In the genomic region with DNA sequence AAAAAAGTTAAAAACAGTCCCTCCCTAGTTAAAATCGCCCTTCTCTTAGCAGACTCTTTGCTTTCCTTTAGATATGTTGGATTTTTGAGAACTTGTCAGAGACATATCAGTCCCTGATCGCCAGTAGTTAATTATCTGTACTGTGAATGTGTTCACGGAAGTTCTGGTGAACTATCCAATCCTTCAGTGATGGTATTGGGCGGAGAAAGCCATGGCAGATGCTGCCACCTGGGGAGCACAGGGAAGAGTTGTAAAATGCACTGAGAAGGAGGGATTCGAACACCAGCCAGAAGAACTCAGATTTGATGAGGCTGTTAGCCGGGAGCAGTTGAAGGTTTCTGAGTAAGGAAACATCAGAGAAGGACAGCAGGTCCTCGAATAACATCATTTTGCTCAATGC, we compare ENCODE assay signal across 16 cellular contexts. TPM values are rescaled to one million over a fixed set of nuclear protein-coding genes. Genes with fewer than 3 reads are reported as not detected.
A peak's percentile ranks its signal among the peaks of the same experiment; 100 is the strongest.
DNase-seq lines count a peak whose midpoint lies in the region; ATAC-seq, FAIRE-seq and TF ChIP-seq lines count a peak whose summit lies in the region.
"Had no signal": no experiment of that assay in that cellular context is flagged by ENCODE, and none has a peak within 500 bp of the region (broad histone marks: within the 10 kb centered on the region; RNA-seq: fewer than 3 reads in every experiment).

No MANE protein-coding gene starts in this region.

- BruUV-seq in PC-3 (replicated peaks; lab: Mats Ljungman, UMichigan) (no TSS peak), K562 (replicated peaks; lab: Mats Ljungman, UMichigan) (no TSS peak)

- H3K9me2 ChIP-seq in GM23338 (ENCODE audit: insufficient read depth): no peaks in the 10 kb centered on the region
- H3K9me2 ChIP-seq in PC-3 (replicated peaks; ENCODE audit: low read length): no peaks in the 10 kb centered on the region

- CTCF ChIA-PET in PC-3 (lab: Charles Lee): no interaction called here
- CTCF ChIA-PET in K562 (lab: Yijun Ruan, JAX; ENCODE audit: low intra/inter-chr PET ratio): no interaction called here
- CTCF ChIA-PET in activated naive CD4-positive, alpha-beta T cell treated with anti-CD3 and anti-CD28 coated beads for 36 hours (lab: Charles Lee): no interaction called here

- H3K9me3 ChIP-seq in PC-3 (ENCODE audit: low read length): no peaks in the 10 kb centered on the region
- H3K9me3 ChIP-seq in K562 (replicated peaks; ENCODE audit: control insufficient read depth, insufficient read depth, low read depth, low read length): 0 out of 2 replicates have a peak, but pooled peaks cover 3% of the 10 kb centered on the region
- no peaks in the 10 kb centered on the region for H3K9me3 ChIP-seq in neutrophil
- no peaks in the 10 kb centered on the region for H3K9me3 ChIP-seq in ascending aorta
- H3K9me3 ChIP-seq: HAP-1 had no signal

- DNase-seq in GM23338 (ENCODE audit: low spot score) (no peak), PC-3 (no peak), K562 (ENCODE audit: extremely low read depth in 1 of 4, low spot score in 3 of 4) (peak in 2 of 4 experiments; percentile 33 to 64), ACHN (no peak), ascending aorta (ENCODE audit: low spot score in 2 of 2) (no peak)
- no peak for DNase-seq in activated naive CD4-positive, alpha-beta T cell treated with anti-CD3 and anti-CD28 coated beads for 36 hours
- DNase-seq: CD4-positive, alpha-beta memory T cell; NCI-H1048; NCI-H1694; NCI-H2107; NCI-H345; SW 1271 had no signal

- intact Hi-C loops in PC-3 (cut with micrococcal nuclease): no loop called here
- intact Hi-C loops in K562 (cut with micrococcal nuclease): no loop called here
- intact Hi-C loops in activated naive CD4-positive, alpha-beta T cell treated with anti-CD3 and anti-CD28 coated beads for 36 hours (cut with micrococcal nuclease): no loop called here
- intact Hi-C loops in ascending aorta (cut with DNase I): no loop called here

- no peaks in the 10 kb centered on the region for H3K36me3 ChIP-seq in GM23338 (ENCODE audit: insufficient read depth)
- no peaks in the 10 kb centered on the region for H3K36me3 ChIP-seq in PC-3 (ENCODE audit: low read depth, low read length)
- H3K36me3 ChIP-seq in K562 (ENCODE audit: control insufficient read depth, insufficient read depth, low read length): no peaks in the 10 kb centered on the region
- no peaks in the 10 kb centered on the region for H3K36me3 ChIP-seq in neutrophil
- no peaks in the 10 kb centered on the region for H3K36me3 ChIP-seq in ascending aorta
- H3K36me3 ChIP-seq: HAP-1 had no signal

- FAIRE-seq in K562 (lab: Jason Lieb, UNC): no peak

- ATAC-seq in GM23338 (no peak), PC-3 (no peak), K562 (peak; percentile 14), GM19324 (IDR thresholded peaks at IDR 0.05; ENCODE audit: low FRiP score, unreplicated experiment) (no peak)

- H3K4me3 ChIP-seq in GM23338 (no peak overlapping the region), PC-3 (ENCODE audit: low read length) (no peak overlapping the region), K562 (no peak overlapping the region), neutrophil (ENCODE audit: low read depth in 1 of 2, low read length in 1 of 2) (no peak overlapping the region), ascending aorta (no peak overlapping the region)
- H3K4me3 ChIP-seq: HAP-1 had no signal

- H3K9ac ChIP-seq in PC-3 (ENCODE audit: low read length) (no peak overlapping the region), K562 (ENCODE audit: insufficient read depth in 1 of 2, low read depth in 2 of 2, low read length in 2 of 2) (peak overlapping the region; percentile 42 to 78; a peak in 3 of 4 replicates)

- H3F3A ChIP-seq in GM23338 (replicated peaks; ENCODE audit: low read depth) (no peaks in the 10 kb centered on the region), PC-3 (ENCODE audit: low read length, unreplicated experiment) (no peaks in the 10 kb centered on the region)

- 20% methylated on average over 7 of the region's 7 CpGs for WGBS in K562 (ENCODE audit: insufficient coverage, low coverage, missing lambda C conversion rate)

- H3K9me1 ChIP-seq in K562 (ENCODE audit: control insufficient read depth, insufficient read depth, low read length): no peaks in the 10 kb centered on the region

- H4K20me1 ChIP-seq in GM23338 (replicated peaks; ENCODE audit: insufficient read depth) (no peaks in the 10 kb centered on the region), PC-3 (ENCODE audit: low read length) (no peaks in the 10 kb centered on the region), K562 (replicated peaks; ENCODE audit: control insufficient read depth, insufficient read depth, low read length) (no peaks in the 10 kb centered on the region)

- H2AFZ ChIP-seq in GM23338 (no peak overlapping the region), PC-3 (ENCODE audit: low read length) (no peak overlapping the region), K562 (ENCODE audit: low read depth, low read length) (peak overlapping the region; percentile 93)

- H3K4me3 Mint-ChIP-seq in GM23338: no peak overlapping the region
- no peak overlapping the region for H3K4me3 Mint-ChIP-seq in activated naive CD4-positive, alpha-beta T cell treated with anti-CD3 and anti-CD28 coated beads for 36 hours
- H3K4me3 Mint-ChIP-seq: B cell; CD4-positive, alpha-beta memory T cell had no signal

- peak; percentile 34 to 41; a peak in 3 of 4 replicates for TF ChIP-seq RAD21 in K562 (CRISPR knock-in tag; conservative IDR thresholded peaks at IDR 0.05 in 1 of 2, IDR thresholded peaks at IDR 0.05 in 1 of 2)

- TF ChIP-seq POLR2A in K562 (conservative IDR thresholded peaks at IDR 0.05): no peak

- peaks cover 2% of the 10 kb centered on the region for H3K27me3 Mint-ChIP-seq in GM23338 (ENCODE audit: insufficient read depth, low read depth, poor library complexity)
- H3K27me3 Mint-ChIP-seq in activated naive CD4-positive, alpha-beta T cell treated with anti-CD3 and anti-CD28 coated beads for 36 hours (ENCODE audit: low read depth): no peaks in the 10 kb centered on the region
- H3K27me3 Mint-ChIP-seq: B cell; CD4-positive, alpha-beta memory T cell had no signal

- no peaks in the 10 kb centered on the region for H3K36me3 Mint-ChIP-seq in GM23338 (ENCODE audit: low read depth)
- H3K36me3 Mint-ChIP-seq in activated naive CD4-positive, alpha-beta T cell treated with anti-CD3 and anti-CD28 coated beads for 36 hours (ENCODE audit: low read depth): no peaks in the 10 kb centered on the region

- no peak for TF ChIP-seq EP300 in K562 (IDR thresholded peaks at IDR 0.05; ENCODE audit: low read length)

- in situ Hi-C loops in K562 (cut with MboI): no loop called here
- in situ Hi-C loops in ACHN (cut with HindIII; ENCODE audit: low pct_ligation_motif_present, low pct_unique_long_range_greater_than_20kb, low sequenced_read_pairs): no loop called here

- H3K27ac ChIP-seq in GM23338 (ENCODE audit: low read depth) (0 out of 2 replicates have a peak overlapping the region, but pooled peaks have one; percentile 10), PC-3 (ENCODE audit: low read length) (no peak overlapping the region), K562 (ENCODE audit: extremely low read depth, low read depth, low read length) (peak overlapping the region; percentile 92), neutrophil (peak overlapping the region; percentile 37), ascending aorta (no peak overlapping the region)

- H3K4me1 ChIP-seq in GM23338 (ENCODE audit: insufficient read depth) (no peaks in the 10 kb centered on the region), PC-3 (ENCODE audit: insufficient read depth, low read length) (peaks cover 20% of the 10 kb centered on the region), K562 (replicated peaks in 1 of 2; ENCODE audit: control insufficient read depth in 2 of 2, insufficient read depth in 2 of 2, low read length in 2 of 2) (peaks cover 24 to 39% of the 10 kb centered on the region in 2 experiments), neutrophil (ENCODE audit: control insufficient read depth in 1 of 2, insufficient read depth in 1 of 2, low read depth in 1 of 2, low read length in 1 of 2) (peaks cover 22 to 27% of the 10 kb centered on the region in 2 experiments), ascending aorta (no peaks in the 10 kb centered on the region)
- H3K4me1 ChIP-seq: HAP-1 had no signal

- no peaks in the 10 kb centered on the region; the same call in 2 of the 3 replicates for H3K9me3 Mint-ChIP-seq in GM23338
- H3K9me3 Mint-ChIP-seq in activated naive CD4-positive, alpha-beta T cell treated with anti-CD3 and anti-CD28 coated beads for 36 hours: no peaks in the 10 kb centered on the region
- H3K9me3 Mint-ChIP-seq: CD4-positive, alpha-beta memory T cell had no signal

- no peaks in the 10 kb centered on the region for H3K79me2 ChIP-seq in GM23338 (replicated peaks; ENCODE audit: insufficient read depth)
- H3K79me2 ChIP-seq in PC-3 (ENCODE audit: low read length): no peaks in the 10 kb centered on the region
- H3K79me2 ChIP-seq in K562 (ENCODE audit: control insufficient read depth, insufficient read depth, low read length): no peaks in the 10 kb centered on the region

- no peak overlapping the region for H3K27ac Mint-ChIP-seq in GM23338
- no peak overlapping the region for H3K27ac Mint-ChIP-seq in activated naive CD4-positive, alpha-beta T cell treated with anti-CD3 and anti-CD28 coated beads for 36 hours
- H3K27ac Mint-ChIP-seq: B cell; CD4-positive, alpha-beta memory T cell had no signal

- H3K27me3 ChIP-seq in GM23338 (ENCODE audit: insufficient read depth) (no peaks in the 10 kb centered on the region), PC-3 (ENCODE audit: low read length) (no peaks in the 10 kb centered on the region), K562 (ENCODE audit: control insufficient read depth in 2 of 2, insufficient read depth in 2 of 2, low read length in 2 of 2) (no peaks in the 10 kb centered on the region), neutrophil (no peaks in the 10 kb centered on the region), ascending aorta (no peaks in the 10 kb centered on the region)

- H3K4me1 Mint-ChIP-seq in GM23338: peaks cover 9% of the 10 kb centered on the region
- H3K4me1 Mint-ChIP-seq in activated naive CD4-positive, alpha-beta T cell treated with anti-CD3 and anti-CD28 coated beads for 36 hours (ENCODE audit: low read depth): peaks cover 4% of the 10 kb centered on the region
- H3K4me1 Mint-ChIP-seq: CD4-positive, alpha-beta memory T cell had no signal

- H3K4me2 ChIP-seq in GM23338: no peak overlapping the region
- H3K4me2 ChIP-seq in PC-3 (ENCODE audit: low read length): no peak overlapping the region
- peak overlapping the region; percentile 17 for H3K4me2 ChIP-seq in K562 (ENCODE audit: insufficient read depth, low read length)

- POLR2A ChIA-PET in PC-3 (lab: Charles Lee; ENCODE audit: unreplicated experiment) (interaction anchor here (0.6 kb wide), 1 partner anchor 195 kb away, joined by 3 read pairs; no protein-coding TSS in a partner anchor), K562 (lab: Yijun Ruan, JAX) (no interaction called here)

- TF ChIP-seq CTCF in GM23338 (conservative IDR thresholded peaks at IDR 0.05; ENCODE audit: low read depth in 2 of 2): peak in 1 of 2 experiments; percentile 26; a peak in 1 of 4 replicates
- peak; percentile 15; the same call in 1 of the 2 replicates for TF ChIP-seq CTCF in PC-3 (conservative IDR thresholded peaks at IDR 0.05; ENCODE audit: low read depth, low read length)
- peak; percentile 18 to 48 (median 21); a peak in 1 of 6 replicates for TF ChIP-seq CTCF in K562 (IDR thresholded peaks at IDR 0.05 in 2 of 3, conservative IDR thresholded peaks at IDR 0.05 in 1 of 3; ENCODE audit: insufficient read depth in 2 of 3, low read depth in 1 of 3, low read length in 3 of 3)
- TF ChIP-seq CTCF in neutrophil (IDR thresholded peaks at IDR 0.05): no peak
- no peak for TF ChIP-seq CTCF in ascending aorta (IDR thresholded peaks at IDR 0.05)

RNA-seq across cellular contexts. Expression of a gene that starts 17.5 kb away (rescaled TPM):
- total RNA-seq in GM23338 (2014; rRNA removed; shearing (Covaris generic)): 22.2 and 23.2 TPM in 2 replicates
- polyA plus RNA-seq in GM23338 (2016; fragmentation: Nextera tagmentation; extraction: Ambion mirVana) (10.8 and 13.3 TPM in 2 replicates), K562 (2011; rRNA removed) (25.0 and 37.5 TPM in 2 replicates), K562 (2014; fragmentation: Illumina TruSeq; extraction: Trizol) (28.6 and 31.7 TPM in 2 replicates), K562 (2014; fragmentation: Nextera tagmentation; extraction: Ambion mirVana) (10 to 100 TPM; 11.5 to 14.0 TPM), K562 (2014; rRNA removed) (25.1 and 29.0 TPM in 2 replicates)
- total RNA-seq in PC-3 (2014; rRNA removed) (23.6 and 23.7 TPM in 2 replicates), K562 (2014; rRNA removed) (22.4 and 24.8 TPM in 2 replicates), K562 (2014; rRNA removed; fragmentation: Illumina TruSeq; extraction: Trizol) (47.4 and 55.8 TPM in 2 replicates), K562 (2015; rRNA removed; fragmentation: Illumina TruSeq; extraction: Trizol) (40.5 and 43.1 TPM in 2 replicates), K562 (2021) (25.0 and 26.8 TPM in 2 replicates), ascending aorta (not detected)
- total RNA-seq in K562 (2011; cell fraction: chromatin; rRNA removed; ENCODE audit: low replicate concordance): 13.4 and 90.0 TPM in 2 replicates
- total RNA-seq in K562 (2011; cell fraction: nucleolus; rRNA removed): 7.8 and 12.8 TPM in 2 replicates
- 20.8 TPM in 2 replicates for total RNA-seq in K562 (2011; cell fraction: nucleoplasm; rRNA removed)
- polyA plus RNA-seq in K562 (2011; cell fraction: cytosol; rRNA removed): 3.2 and 7.5 TPM in 2 replicates
- polyA plus RNA-seq in K562 (2011; cell fraction: nucleus; rRNA removed): 9.2 and 10.1 TPM in 2 replicates
- 15.3 and 18.7 TPM in 2 replicates for polyA plus RNA-seq in K562 (2012)
- polyA minus RNA-seq in K562 (2011; rRNA and poly(A)+ RNA removed): 52.8 and 53.0 TPM in 2 replicates
- 14.6 and 20.4 TPM in 2 replicates for polyA minus RNA-seq in K562 (2011; cell fraction: cytosol; rRNA and poly(A)+ RNA removed)
- polyA minus RNA-seq in K562 (2011; cell fraction: nucleus; rRNA and poly(A)+ RNA removed): 10.5 and 17.9 TPM in 2 replicates
- total RNA-seq in activated naive CD4-positive, alpha-beta T cell treated with anti-CD3 and anti-CD28 coated beads for 36 hours: 10 to 100 TPM; 16.4 to 16.9 TPM
- polyA plus RNA-seq: CD4-positive, alpha-beta memory T cell had no signal

RNA-seq across cellular contexts. Expression of a gene that starts 31.6 kb away (rescaled TPM):
- total RNA-seq in GM23338 (2014; rRNA removed; shearing (Covaris generic)): 15.3 and 15.7 TPM in 2 replicates
- polyA plus RNA-seq in GM23338 (2016; fragmentation: Nextera tagmentation; extraction: Ambion mirVana) (12.9 and 14.7 TPM in 2 replicates), K562 (2011; rRNA removed) (19.8 and 23.4 TPM in 2 replicates), K562 (2014; fragmentation: Illumina TruSeq; extraction: Trizol) (21.1 and 30.4 TPM in 2 replicates), K562 (2014; fragmentation: Nextera tagmentation; extraction: Ambion mirVana) (1 to 10 TPM; 8.3 TPM), K562 (2014; rRNA removed) (24.4 and 25.7 TPM in 2 replicates)
- total RNA-seq in PC-3 (2014; rRNA removed) (24.6 and 29.4 TPM in 2 replicates), K562 (2014; rRNA removed) (15.8 and 18.4 TPM in 2 replicates), K562 (2014; rRNA removed; fragmentation: Illumina TruSeq; extraction: Trizol) (21.1 and 23.9 TPM in 2 replicates), K562 (2015; rRNA removed; fragmentation: Illumina TruSeq; extraction: Trizol) (20.0 and 24.1 TPM in 2 replicates), K562 (2021) (17.9 and 19.9 TPM in 2 replicates), ascending aorta (7.6 TPM)
- total RNA-seq in K562 (2011; cell fraction: chromatin; rRNA removed; ENCODE audit: low replicate concordance): 19.4 and 32.1 TPM in 2 replicates
- 8.0 and 8.6 TPM in 2 replicates for total RNA-seq in K562 (2011; cell fraction: nucleolus; rRNA removed)
- total RNA-seq in K562 (2011; cell fraction: nucleoplasm; rRNA removed): 12.3 and 17.9 TPM in 2 replicates
- 4.9 and 12.3 TPM in 2 replicates for polyA plus RNA-seq in K562 (2011; cell fraction: cytosol; rRNA removed)
- 8.0 and 12.4 TPM in 2 replicates for polyA plus RNA-seq in K562 (2011; cell fraction: nucleus; rRNA removed)
- polyA plus RNA-seq in K562 (2012): 12.2 and 19.5 TPM in 2 replicates
- polyA minus RNA-seq in K562 (2011; rRNA and poly(A)+ RNA removed): 20.3 and 27.4 TPM in 2 replicates
- 9.6 and 13.3 TPM in 2 replicates for polyA minus RNA-seq in K562 (2011; cell fraction: cytosol; rRNA and poly(A)+ RNA removed)
- 6.5 and 13.0 TPM in 2 replicates for polyA minus RNA-seq in K562 (2011; cell fraction: nucleus; rRNA and poly(A)+ RNA removed)
- 10 to 100 TPM; 20.9 to 22.7 TPM for total RNA-seq in activated naive CD4-positive, alpha-beta T cell treated with anti-CD3 and anti-CD28 coated beads for 36 hours

Comparison
In these comparisons a context has a peak if more than half of its experiments do, and no peak if none do; other contexts are left out.
1. H3K27ac ChIP-seq: peak in GM23338 (single experiment), K562 (single experiment) and neutrophil (single experiment); none in PC-3 (single experiment) and ascending aorta (0 of 2).
2. CTCF ChIP-seq: peak in PC-3 (single experiment) and K562 (3 of 3); none in neutrophil (single experiment) and ascending aorta (0 of 3).